20 cellular contexts compared by ENCODE assay signal in the genomic region with DNA sequence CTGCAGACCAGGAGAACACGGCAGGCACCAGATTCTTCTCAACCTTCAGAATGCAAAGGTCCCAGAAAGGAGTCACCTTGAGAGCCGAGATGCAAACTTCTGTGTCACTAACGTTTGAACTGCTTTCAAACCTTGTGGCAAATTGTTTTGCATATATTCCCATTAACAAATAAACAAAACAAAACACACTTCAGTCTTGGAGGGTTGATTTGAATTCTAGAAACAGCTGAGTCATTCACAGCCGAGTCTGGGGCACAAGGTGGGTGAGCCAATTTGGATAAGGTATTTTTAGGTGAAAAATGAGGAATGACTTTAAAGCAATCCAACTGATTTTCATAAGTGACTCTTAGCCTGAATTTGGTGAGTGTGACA. TPM values are rescaled to one million over a fixed set of nuclear protein-coding genes. Genes with fewer than 3 reads are reported as not detected.
DNase-seq lines count a peak whose midpoint lies in the region; ATAC-seq and TF ChIP-seq lines count a peak whose summit lies in the region.
"Had no signal": no experiment of that assay in that cellular context is flagged by ENCODE, and none has a peak within 500 bp of the region (broad histone marks: within the 10 kb centered on the region; RNA-seq: fewer than 3 reads in every experiment).

No MANE protein-coding gene starts in this region.

- H3K4me3 Mint-ChIP-seq in HFFc6 (peak overlapping the region; percentile 71), glutamatergic neuron (ENCODE audit: unreplicated experiment) (peak overlapping the region; percentile 73)
- H3K4me3 Mint-ChIP-seq: activated naive CD8-positive, alpha-beta T cell treated with anti-CD3 and anti-CD28 coated beads, Interleukin-2, amount 10 ng/mL, durations not matched to agents 7 days and 5 days; activated T-cell treated with anti-CD3 and anti-CD28 coated beads, Interleukin-2, amount 50 U/mL, for 24 hours had no signal

- H2BK20ac ChIP-seq in IMR-90 (ENCODE audit: low read depth, low read length): peak overlapping the region; percentile 71

- H3K9me3 ChIP-seq in IMR-90 (ENCODE audit: control insufficient read depth, insufficient read depth, low read length): peaks cover 3% of the 10 kb centered on the region; the same call in 1 of the 2 replicates
- H3K9me3 ChIP-seq in uterus: no peaks in the 10 kb centered on the region
- H3K9me3 ChIP-seq: lower lobe of right lung, sigmoid colon had no signal

- peak overlapping the region; percentile 33; the same call in 1 of the 2 replicates for H3K18ac ChIP-seq in IMR-90 (ENCODE audit: low read depth, low read length)

- H3K27ac ChIP-seq in IMR-90 (ENCODE audit: insufficient read depth, low read length) (peak overlapping the region; percentile 73; the same call in 1 of the 2 replicates), uterus (no peak overlapping the region)
- H3K27ac ChIP-seq: lower lobe of right lung, sigmoid colon had no signal

- TF ChIP-seq POLR2A in IMR-90 (IDR thresholded peaks at IDR 0.05; ENCODE audit: low read depth, low read length): no peak
- TF ChIP-seq POLR2A in uterus (IDR thresholded peaks at IDR 0.05): no peak

- H3K27ac Mint-ChIP-seq in HFFc6 (peak overlapping the region; percentile 90), glutamatergic neuron (ENCODE audit: unreplicated experiment) (peak overlapping the region; percentile 95)
- H3K27ac Mint-ChIP-seq: activated naive CD8-positive, alpha-beta T cell treated with anti-CD3 and anti-CD28 coated beads, Interleukin-2, amount 10 ng/mL, durations not matched to agents 7 days and 5 days; activated T-cell treated with anti-CD3 and anti-CD28 coated beads, Interleukin-2, amount 50 U/mL, for 24 hours had no signal

- H3K27me3 ChIP-seq in IMR-90 (ENCODE audit: control insufficient read depth, insufficient read depth, low read length) (no peaks in the 10 kb centered on the region), uterus (no peaks in the 10 kb centered on the region)
- H3K27me3 ChIP-seq: sigmoid colon had no signal

- H3K36me3 Mint-ChIP-seq in HFFc6 (ENCODE audit: low read depth) (peaks cover 12% of the 10 kb centered on the region), glutamatergic neuron (ENCODE audit: unreplicated experiment) (peaks cover 19% of the 10 kb centered on the region)
- H3K36me3 Mint-ChIP-seq: activated naive CD8-positive, alpha-beta T cell treated with anti-CD3 and anti-CD28 coated beads, Interleukin-2, amount 10 ng/mL, durations not matched to agents 7 days and 5 days had no signal

- H3K9ac ChIP-seq in IMR-90 (ENCODE audit: low read depth, low read length): no peak overlapping the region

- H2AK9ac ChIP-seq in IMR-90 (replicated peaks; ENCODE audit: low read depth, low read length, poor library complexity): peak overlapping the region; percentile 25

- peak; percentile 55 for ATAC-seq in GM18858 (IDR thresholded peaks at IDR 0.05; ENCODE audit: unreplicated experiment)
- peak; percentile 33 for ATAC-seq in IMR-90 (ENCODE audit: low read depth)
- ATAC-seq in HG03039 (IDR thresholded peaks at IDR 0.05; ENCODE audit: unreplicated experiment): no peak

- H2BK120ac ChIP-seq in IMR-90 (ENCODE audit: low read depth, low read length): peak overlapping the region; percentile 95

- CTCF ChIA-PET in IMR-90 (lab: Yijun Ruan, JAX): no interaction called here

- in situ Hi-C loops in IMR-90 (cut with MboI; ENCODE audit: low sequenced_read_pairs): no loop called here

- H3K23ac ChIP-seq in IMR-90 (ENCODE audit: low read depth, low read length): peak overlapping the region; percentile 55

- H3K79me1 ChIP-seq in IMR-90 (ENCODE audit: low read depth in 1 of 2, low read length in 2 of 2): no peaks in the 10 kb centered on the region

- H2AK5ac ChIP-seq in IMR-90 (ENCODE audit: low read depth, low read length): no peak overlapping the region

- dilution Hi-C loops in IMR-90 (cut with HindIII; ENCODE audit: low sequenced_read_pairs, unreplicated experiment): no loop called here

- WGBS in IMR-90 (ENCODE audit: extremely low coverage in 2 of 2, insufficient read length in 1 of 2), 2 experiments: no CpG with 5 or more reads among the region's 4 CpGs

- H3K14ac ChIP-seq in IMR-90 (replicated peaks; ENCODE audit: low read depth, low read length): 0 out of 2 replicates have a peak overlapping the region, but pooled peaks have one; percentile 30

- H3K4me1 ChIP-seq in IMR-90 (ENCODE audit: control insufficient read depth, insufficient read depth, low read length) (peaks cover 32% of the 10 kb centered on the region), uterus (no peaks in the 10 kb centered on the region)
- H3K4me1 ChIP-seq: lower lobe of right lung, sigmoid colon had no signal

- POLR2A ChIA-PET in IMR-90 (lab: Charles Lee; ENCODE audit: unreplicated experiment): no interaction called here

- BruUV-seq in IMR-90 (replicated peaks; lab: Mats Ljungman, UMichigan): no TSS peak

- no peak for TF ChIP-seq CTCF in HFFc6 (IDR thresholded peaks at IDR 0.05)
- TF ChIP-seq CTCF in IMR-90 (conservative IDR thresholded peaks at IDR 0.05; ENCODE audit: low read depth, low read length): no peak
- no peak for TF ChIP-seq CTCF in glutamatergic neuron (IDR thresholded peaks at IDR 0.05; ENCODE audit: partially characterized antibody, unreplicated experiment)
- no peak for TF ChIP-seq CTCF in uterus (IDR thresholded peaks at IDR 0.05)

- peak overlapping the region; percentile 81 for H2BK5ac ChIP-seq in IMR-90 (ENCODE audit: low read depth, low read length, poor library complexity, severe bottlenecking)

- peak overlapping the region; percentile 51; the same call in 1 of the 2 replicates for H3K4me2 ChIP-seq in IMR-90 (ENCODE audit: low read depth, low read length)

- no peak for TF ChIP-seq RAD21 in IMR-90 (IDR thresholded peaks at IDR 0.05; ENCODE audit: low read length)

- no peaks in the 10 kb centered on the region for H4K20me1 ChIP-seq in IMR-90 (ENCODE audit: insufficient read depth, low read length)

- no peaks in the 10 kb centered on the region for H3K36me3 ChIP-seq in IMR-90 (ENCODE audit: control insufficient read depth, insufficient read depth, low read length)
- H3K36me3 ChIP-seq in uterus: no peaks in the 10 kb centered on the region
- H3K36me3 ChIP-seq: lower lobe of right lung, sigmoid colon had no signal

- H4K8ac ChIP-seq in IMR-90 (ENCODE audit: low read depth in 2 of 2, low read length in 2 of 2): peak overlapping the region in 1 of 2 experiments; percentile 47; a peak in 3 of 4 replicates

- H2AFZ ChIP-seq in IMR-90 (replicated peaks; ENCODE audit: low read length, poor library complexity): peak overlapping the region; percentile 79

- peak overlapping the region; percentile 25; the same call in 1 of the 2 replicates for H4K5ac ChIP-seq in IMR-90 (ENCODE audit: low read depth, low read length)

- H3K4me3 ChIP-seq in IMR-90 (ENCODE audit: insufficient read depth, low read depth, low read length) (no peak overlapping the region), uterus (no peak overlapping the region)
- H3K4me3 ChIP-seq: lower lobe of right lung, sigmoid colon had no signal

- peaks cover 32% of the 10 kb centered on the region for H3K9me1 ChIP-seq in IMR-90 (ENCODE audit: insufficient read depth, low read length)

- no peak overlapping the region for H3K56ac ChIP-seq in IMR-90 (ENCODE audit: extremely low read depth, insufficient read depth, low read length)

- H2BK15ac ChIP-seq in IMR-90 (ENCODE audit: low read depth, low read length): peak overlapping the region; percentile 35; the same call in 1 of the 3 replicates

- DNase-seq in HFFc6: no peak
- DNase-seq in IMR-90: no peak
- no peak for DNase-seq in glutamatergic neuron
- DNase-seq in COR-L47 (lab: John Stamatoyannopoulos, UW): no peak
- DNase-seq in SKM-1 treated with dmso at 0.1 percent for 144 hours (lab: John Stamatoyannopoulos, UW; ENCODE audit: unreplicated experiment): no peak
- no peak for DNase-seq in uterus
- DNase-seq: activated CD4-positive, alpha-beta T cell treated with anti-CD3 and anti-CD28 coated beads for 4 hours; activated naive CD8-positive, alpha-beta T cell treated with anti-CD3 and anti-CD28 coated beads, Interleukin-2, amount 10 ng/mL, durations not matched to agents 7 days and 5 days; activated T-cell treated with anti-CD3 and anti-CD28 coated beads, Interleukin-2, amount 50 U/mL, for 24 hours; DMS153; foreskin melanocyte; lower lobe of right lung; NCI-H2081 treated with DMSO at 0.1 percent for 48 hours; RPMI8226; sigmoid colon; stimulated activated naive CD4-positive, alpha-beta T cell; T-helper 2 cell had no signal

- intact Hi-C loops in IMR-90 (cut with micrococcal nuclease) (no loop called here), uterus (cut with DNase I; ENCODE audit: low total_unique reads) (no loop called here)

- H3K27me3 Mint-ChIP-seq in HFFc6 (ENCODE audit: insufficient read depth): peaks cover 4% of the 10 kb centered on the region; the same call in 1 of the 2 replicates
- peaks cover 24% of the 10 kb centered on the region for H3K27me3 Mint-ChIP-seq in glutamatergic neuron (ENCODE audit: unreplicated experiment)
- H3K27me3 Mint-ChIP-seq: activated T-cell treated with anti-CD3 and anti-CD28 coated beads, Interleukin-2, amount 50 U/mL, for 24 hours had no signal

- peak overlapping the region; percentile 3; the same call in 1 of the 2 replicates for H4K91ac ChIP-seq in IMR-90 (ENCODE audit: insufficient read depth, low read depth, low read length)

- peak overlapping the region; percentile 73 for H3K4ac ChIP-seq in IMR-90 (ENCODE audit: low read depth, low read length)

- peaks cover 8% of the 10 kb centered on the region for H3K9me3 Mint-ChIP-seq in HFFc6
- H3K9me3 Mint-ChIP-seq in glutamatergic neuron (ENCODE audit: unreplicated experiment): peaks cover 37% of the 10 kb centered on the region
- H3K9me3 Mint-ChIP-seq: activated T-cell treated with anti-CD3 and anti-CD28 coated beads, Interleukin-2, amount 50 U/mL, for 24 hours had no signal

- H3K4me1 Mint-ChIP-seq in HFFc6 (ENCODE audit: low read depth) (peaks cover 66% of the 10 kb centered on the region), glutamatergic neuron (ENCODE audit: low read depth, unreplicated experiment) (peaks cover 33% of the 10 kb centered on the region)

TF ChIP-seq in IMR-90, 13 proteins besides CTCF, POLR2A, EP300 and RAD21 (continues in another document):
- TF ChIP-seq MXI1 (IDR thresholded peaks at IDR 0.05; ENCODE audit: borderline replicate concordance, low read depth, low read length): no peak
- no peak for TF ChIP-seq MAZ (IDR thresholded peaks at IDR 0.05; ENCODE audit: borderline replicate concordance, low read depth, low read length)
- TF ChIP-seq NFE2L2 (IDR thresholded peaks at IDR 0.05; ENCODE audit: low read depth, low read length): peak; percentile 96
- TF ChIP-seq RCOR1 (IDR thresholded peaks at IDR 0.05; ENCODE audit: insufficient replicate concordance, low read length): no peak
- no peak for TF ChIP-seq CEBPB (IDR thresholded peaks at IDR 0.05; ENCODE audit: low read depth, low read length)

RNA-seq across cellular contexts. Expression of a gene that starts 38.8 kb away (rescaled TPM):
- total RNA-seq in HFFc6 (2021; fragmentation: NEBNext Ultra II Directional; extraction: Animal tissue kit (Norgen Biotek cat#: 25700)): 10 to 100 TPM in 4 of 6 experiments, 1 to 10 TPM in 2; 6.3 to 13.2 (median 11.9) TPM
- 2.5 and 2.8 TPM in 2 replicates for total RNA-seq in IMR-90 (2012; rRNA removed)
- polyA plus RNA-seq in IMR-90 (2012; rRNA removed): 3.3 and 3.8 TPM in 2 replicates
- polyA plus RNA-seq in IMR-90 (2012; cell fraction: cytosol; rRNA removed): 2.2 and 3.2 TPM in 2 replicates
- 13.5 and 13.8 TPM in 2 replicates for polyA plus RNA-seq in IMR-90 (2012; cell fraction: nucleus; rRNA removed; ENCODE audit: low replicate concordance)
- 14.5 TPM for total RNA-seq in glutamatergic neuron (ENCODE audit: unreplicated experiment)
- total RNA-seq in uterus: 10 to 100 TPM in 1 of 4 donors, 1 to 10 TPM in 3; 2.1 to 24.1 (median 7.6) TPM
- polyA plus RNA-seq: neural cell had no signal
